Comparison of ENCODE assay signal across 25 cellular contexts in genomic region chr1:11697188-11697892, GRCh38. TPM values are rescaled to one million over a fixed set of nuclear protein-coding genes. Genes with fewer than 3 reads are reported as not detected.
DNase-seq lines count a peak whose midpoint lies in the region; ATAC-seq and TF ChIP-seq lines count a peak whose summit lies in the region.
"Had no signal": no experiment of that assay in that cellular context is flagged by ENCODE, and none has a peak within 500 bp of the region (broad histone marks: within the 10 kb centered on the region; RNA-seq: fewer than 3 reads in every experiment).

No MANE protein-coding gene starts in this region.

- H3K79me1 ChIP-seq in IMR-90 (ENCODE audit: low read depth in 1 of 2, low read length in 2 of 2), result no peaks in the 10 kb centered on the region

- H3K18ac ChIP-seq in IMR-90 (ENCODE audit: low read depth, low read length), result no peak overlapping the region

- no peak for ATAC-seq in IMR-90 (ENCODE audit: low read depth)

- H4K91ac ChIP-seq in IMR-90 (ENCODE audit: insufficient read depth, low read depth, low read length), result no peak overlapping the region

- no peak overlapping the region for H3K4me3 ChIP-seq in BLaER1 treated with 17β-estradiol and CSF1 and Interleukin-3, amounts not matched to agents 10 nM and 100 nM
- H3K4me3 ChIP-seq in IMR-90 (ENCODE audit: insufficient read depth, low read depth, low read length) (no peak overlapping the region), breast epithelium (no peak overlapping the region), endodermal cell (ENCODE audit: low read length) (no peak overlapping the region)
- H3K4me3 ChIP-seq: PC-9 had no signal

- no peak overlapping the region for H3K4ac ChIP-seq in IMR-90 (ENCODE audit: low read depth, low read length)

- H2AK5ac ChIP-seq in IMR-90 (ENCODE audit: low read depth, low read length), result no peak overlapping the region

- H2BK15ac ChIP-seq in IMR-90 (ENCODE audit: low read depth, low read length), result no peak overlapping the region

- BruUV-seq in IMR-90 (replicated peaks; lab: Mats Ljungman, UMichigan), result no TSS peak
- BruUV-seq in Calu3 (replicated peaks; lab: Mats Ljungman, UMichigan), result no TSS peak

- H2AK9ac ChIP-seq in IMR-90 (replicated peaks; ENCODE audit: low read depth, low read length, poor library complexity), result no peak overlapping the region

- H3K9ac ChIP-seq in BLaER1 treated with 17β-estradiol and CSF1 and Interleukin-3, amounts not matched to agents 10 nM and 100 nM, result peak overlapping the region in 3 of 11 experiments; percentile 1 to 24 (median 12); a peak in 3 of 22 replicates
- H3K9ac ChIP-seq in IMR-90 (ENCODE audit: low read depth, low read length) (no peak overlapping the region), endodermal cell (ENCODE audit: extremely low read depth, low read length, poor library complexity, severe bottlenecking) (no peak overlapping the region)

- TF ChIP-seq CTCF in IMR-90 (conservative IDR thresholded peaks at IDR 0.05; ENCODE audit: low read depth, low read length), result no peak
- no peak for TF ChIP-seq CTCF in brain (conservative IDR thresholded peaks at IDR 0.05)
- no peak for TF ChIP-seq CTCF in glutamatergic neuron (IDR thresholded peaks at IDR 0.05; ENCODE audit: partially characterized antibody, unreplicated experiment)
- no peak for TF ChIP-seq CTCF in breast epithelium (IDR thresholded peaks at IDR 0.05)
- TF ChIP-seq CTCF in Calu3 (IDR thresholded peaks at IDR 0.05; ENCODE audit: unreplicated experiment), result no peak
- no peak for TF ChIP-seq CTCF in endodermal cell (conservative IDR thresholded peaks at IDR 0.05)

- TF ChIP-seq POLR2A in IMR-90 (IDR thresholded peaks at IDR 0.05; ENCODE audit: low read depth, low read length) (no peak), breast epithelium (IDR thresholded peaks at IDR 0.05) (no peak)

- peak overlapping the region; percentile 51 for H2AFZ ChIP-seq in IMR-90 (replicated peaks; ENCODE audit: low read length, poor library complexity)
- H2AFZ ChIP-seq: PC-9 had no signal

- H3K36me3 Mint-ChIP-seq in brain, result peaks cover 5% of the 10 kb centered on the region
- no peaks in the 10 kb centered on the region for H3K36me3 Mint-ChIP-seq in glutamatergic neuron (ENCODE audit: unreplicated experiment)
- H3K36me3 Mint-ChIP-seq in Calu3 (ENCODE audit: insufficient read depth, unreplicated experiment), result peaks cover 9% of the 10 kb centered on the region
- H3K36me3 Mint-ChIP-seq in endodermal cell (ENCODE audit: low read depth), result no peaks in the 10 kb centered on the region

- H3K27me3 Mint-ChIP-seq in brain (no peaks in the 10 kb centered on the region), glutamatergic neuron (ENCODE audit: unreplicated experiment) (peaks cover 9% of the 10 kb centered on the region), Calu3 (ENCODE audit: unreplicated experiment) (peaks cover 38% of the 10 kb centered on the region), endodermal cell (ENCODE audit: insufficient read depth) (peaks cover 13% of the 10 kb centered on the region)

- H3K4me2 ChIP-seq in BLaER1 treated with 17β-estradiol and CSF1 and Interleukin-3, amounts not matched to agents 10 nM and 100 nM, result peak overlapping the region in 8 of 11 experiments; percentile 10 to 94 (median 50); a peak in 16 of 22 replicates
- no peak overlapping the region for H3K4me2 ChIP-seq in IMR-90 (ENCODE audit: low read depth, low read length)
- H3K4me2 ChIP-seq: PC-9 had no signal

- H3K9me3 ChIP-seq in BLaER1 treated with 17β-estradiol and CSF1 and Interleukin-3, amounts not matched to agents 10 nM and 100 nM (replicated peaks in 1 of 11), result no peaks in the 10 kb centered on the region
- H3K9me3 ChIP-seq in IMR-90 (ENCODE audit: control insufficient read depth, insufficient read depth, low read length) (no peaks in the 10 kb centered on the region), breast epithelium (no peaks in the 10 kb centered on the region), endodermal cell (ENCODE audit: control insufficient read depth, low read length) (no peaks in the 10 kb centered on the region)

- CTCF ChIA-PET in IMR-90 (lab: Yijun Ruan, JAX), result interaction anchor here (0.6 kb wide), 1 partner anchor 12 kb away, joined by 3 read pairs; no protein-coding TSS in a partner anchor
- CTCF ChIA-PET in Calu3 (lab: Charles Lee), result interaction anchor here (0.6 kb wide), 1 partner anchor 860 kb away, joined by 3 read pairs; no protein-coding TSS in a partner anchor

- DNase-seq in IMR-90 (no peak), glutamatergic neuron (no peak), activated T-cell treated with anti-CD3 and anti-CD28 coated beads for 4 hours (no peak), breast epithelium (ENCODE audit: low spot score in 2 of 2) (no peak), Calu3 (no peak), endodermal cell (no peak)
- DNase-seq: CD4-positive, alpha-beta T cell; COR-L47; DMS79 treated with DMSO at 0.1 percent for 48 hours; GF-D8; Kasumi-1; NCI-H1092 treated with DMSO at 0.1 percent for 48 hours; NCI-H1436 treated with DMSO at 0.1 percent for 48 hours; NCI-H1930; NCI-H2107; NCI-H524; NCI-H774; NK-92 treated with Interleukin-12 subunit alpha and Interleukin-12 subunit beta, amount 100 ng/mL, for 24 hours; PC-9; RPMI8226; SHP77; T-helper 1 cell had no signal

- H3K36me3 ChIP-seq in BLaER1 treated with 17β-estradiol and CSF1 and Interleukin-3, amounts not matched to agents 10 nM and 100 nM, result peaks cover 0 to 61% (median 26%) of the 10 kb centered on the region in 11 experiments; a peak in 14 of 22 replicates
- no peaks in the 10 kb centered on the region for H3K36me3 ChIP-seq in IMR-90 (ENCODE audit: control insufficient read depth, insufficient read depth, low read length)
- H3K36me3 ChIP-seq in breast epithelium, result no peaks in the 10 kb centered on the region
- H3K36me3 ChIP-seq in endodermal cell (ENCODE audit: control insufficient read depth, insufficient read depth, low read length), result no peaks in the 10 kb centered on the region

- peaks cover 0 to 100% (median 92%) of the 10 kb centered on the region in 11 experiments; a peak in 18 of 22 replicates for H4K20me1 ChIP-seq in BLaER1 treated with 17β-estradiol and CSF1 and Interleukin-3, amounts not matched to agents 10 nM and 100 nM
- no peaks in the 10 kb centered on the region for H4K20me1 ChIP-seq in IMR-90 (ENCODE audit: insufficient read depth, low read length)

- no peak overlapping the region for H3K4me3 Mint-ChIP-seq in brain
- no peak overlapping the region for H3K4me3 Mint-ChIP-seq in glutamatergic neuron (ENCODE audit: unreplicated experiment)
- H3K4me3 Mint-ChIP-seq in Calu3 (ENCODE audit: low read depth, unreplicated experiment), result no peak overlapping the region
- H3K4me3 Mint-ChIP-seq in endodermal cell, result no peak overlapping the region
- H3K4me3 Mint-ChIP-seq: CD4-positive, alpha-beta T cell had no signal

- POLR2A ChIA-PET in IMR-90 (lab: Charles Lee; ENCODE audit: unreplicated experiment), result no interaction called here

- in situ Hi-C loops in IMR-90 (cut with MboI; ENCODE audit: low sequenced_read_pairs), result no loop called here

- intact Hi-C loops in IMR-90 (cut with micrococcal nuclease), result no loop called here
- intact Hi-C loops in breast epithelium (cut with DNase I; ENCODE audit: low total_unique reads), result no loop called here
- intact Hi-C loops in Calu3 (cut with micrococcal nuclease; ENCODE audit: unreplicated experiment), result no loop called here

- no peak overlapping the region for H2BK120ac ChIP-seq in IMR-90 (ENCODE audit: low read depth, low read length)

- H3K9me3 Mint-ChIP-seq in brain (no peaks in the 10 kb centered on the region), glutamatergic neuron (ENCODE audit: unreplicated experiment) (peaks cover 2% of the 10 kb centered on the region), Calu3 (ENCODE audit: low read depth, unreplicated experiment) (no peaks in the 10 kb centered on the region), endodermal cell (no peaks in the 10 kb centered on the region)
- H3K9me3 Mint-ChIP-seq: CD4-positive, alpha-beta T cell had no signal

- dilution Hi-C loops in IMR-90 (cut with HindIII; ENCODE audit: low sequenced_read_pairs, unreplicated experiment), result no loop called here

- peaks cover 8% of the 10 kb centered on the region for H3K9me1 ChIP-seq in IMR-90 (ENCODE audit: insufficient read depth, low read length)

- H3K56ac ChIP-seq in IMR-90 (ENCODE audit: extremely low read depth, insufficient read depth, low read length), result no peak overlapping the region

- WGBS in IMR-90 (ENCODE audit: extremely low coverage in 2 of 2, insufficient read length in 1 of 2), 2 experiments, result 47% methylated on average over 4 of the region's 8 CpGs; no CpG with 5 or more reads in 1 of the 2 experiments
- WGBS in endodermal cell (ENCODE audit: insufficient coverage in 1 of 2, insufficient read length in 1 of 2), 2 experiments, result 60 to 84% methylated on average over 5 to 8 of the region's 8 CpGs

- no peak overlapping the region for H2BK20ac ChIP-seq in IMR-90 (ENCODE audit: low read depth, low read length)

- H3K23ac ChIP-seq in IMR-90 (ENCODE audit: low read depth, low read length), result no peak overlapping the region

- H3K27me3 ChIP-seq in BLaER1 treated with 17β-estradiol and CSF1 and Interleukin-3, amounts not matched to agents 10 nM and 100 nM, result peaks cover 0 to 22% (median 0%) of the 10 kb centered on the region in 11 experiments; a peak in 6 of 22 replicates
- peaks cover 69% of the 10 kb centered on the region for H3K27me3 ChIP-seq in IMR-90 (ENCODE audit: control insufficient read depth, insufficient read depth, low read length)
- H3K27me3 ChIP-seq in breast epithelium, result peaks cover 0 to 11% of the 10 kb centered on the region in 2 donors
- peaks cover 16% of the 10 kb centered on the region for H3K27me3 ChIP-seq in endodermal cell (ENCODE audit: control insufficient read depth, insufficient read depth, low read length, poor library complexity, severe bottlenecking)

- no peak overlapping the region for H2BK5ac ChIP-seq in IMR-90 (ENCODE audit: low read depth, low read length, poor library complexity, severe bottlenecking)

- H3K4me1 ChIP-seq in BLaER1 treated with 17β-estradiol and CSF1 and Interleukin-3, amounts not matched to agents 10 nM and 100 nM, result peaks cover 37 to 98% (median 93%) of the 10 kb centered on the region in 10 experiments
- H3K4me1 ChIP-seq in IMR-90 (ENCODE audit: control insufficient read depth, insufficient read depth, low read length) (peaks cover 3% of the 10 kb centered on the region; the same call in 1 of the 2 replicates), breast epithelium (no peaks in the 10 kb centered on the region), endodermal cell (ENCODE audit: control insufficient read depth, insufficient read depth, low read length) (no peaks in the 10 kb centered on the region)

- H3K27ac Mint-ChIP-seq in brain (peak overlapping the region in 3 of 5 experiments; percentile 62 to 86 (median 67)), glutamatergic neuron (ENCODE audit: unreplicated experiment) (peak overlapping the region; percentile 57), Calu3 (ENCODE audit: unreplicated experiment) (no peak overlapping the region), endodermal cell (no peak overlapping the region)
- H3K27ac Mint-ChIP-seq: CD4-positive, alpha-beta T cell had no signal

- H3K27ac ChIP-seq in BLaER1 treated with 17β-estradiol and CSF1 and Interleukin-3, amounts not matched to agents 10 nM and 100 nM, result peak overlapping the region in 1 of 11 experiments; percentile 12; a peak in 1 of 22 replicates
- H3K27ac ChIP-seq in IMR-90 (ENCODE audit: insufficient read depth, low read length) (no peak overlapping the region), breast epithelium (no peak overlapping the region), endodermal cell (ENCODE audit: low read depth, low read length) (no peak overlapping the region)
- H3K27ac ChIP-seq: PC-9 had no signal

- H3K14ac ChIP-seq in IMR-90 (replicated peaks; ENCODE audit: low read depth, low read length), result no peak overlapping the region

- H4K5ac ChIP-seq in IMR-90 (ENCODE audit: low read depth, low read length), result no peak overlapping the region

- H3K4me1 Mint-ChIP-seq in brain (peaks cover 38% of the 10 kb centered on the region), glutamatergic neuron (ENCODE audit: low read depth, unreplicated experiment) (peaks cover 33% of the 10 kb centered on the region), Calu3 (ENCODE audit: low read depth, unreplicated experiment) (peaks cover 15% of the 10 kb centered on the region), endodermal cell (peaks cover 26% of the 10 kb centered on the region)

- no peak for TF ChIP-seq RAD21 in IMR-90 (IDR thresholded peaks at IDR 0.05; ENCODE audit: low read length)

- H4K8ac ChIP-seq in IMR-90 (ENCODE audit: low read depth in 2 of 2, low read length in 2 of 2), result no peak overlapping the region

RNA-seq across cellular contexts. Expression of gene DRAXIN, which starts 5.8 kb away (rescaled TPM):
- under 0.01 TPM in 2 replicates for total RNA-seq in IMR-90 (2012; rRNA removed)
- polyA plus RNA-seq in IMR-90 (2012; rRNA removed), result 0.01 and 0.02 TPM in 2 replicates
- 0.02 TPM in 1 of 2 replicates, not detected in the other for polyA plus RNA-seq in IMR-90 (2012; cell fraction: cytosol; rRNA removed)
- polyA plus RNA-seq in IMR-90 (2012; cell fraction: nucleus; rRNA removed; ENCODE audit: low replicate concordance), result 0.01 TPM in 1 of 2 replicates, not detected in the other
- polyA plus RNA-seq in brain (ENCODE audit: insufficient read depth, low read depth, low replicate concordance), result 15.1 TPM
- total RNA-seq in glutamatergic neuron (ENCODE audit: unreplicated experiment), result 111 TPM
- total RNA-seq in breast epithelium, result under 1 TPM; under 0.01 to 0.15 (median under 0.01) TPM
- not detected in 2 replicates for total RNA-seq in Calu3 (2022)
- total RNA-seq in endodermal cell, result 1 to 10 TPM; 5.4 to 6.0 TPM
- polyA plus RNA-seq in endodermal cell (2013, experiment 1 of 2), result 42.1 TPM
- polyA plus RNA-seq in endodermal cell (2013, experiment 2 of 2), result 39.2 TPM
- total RNA-seq: PC-9 had no signal

RNA-seq across cellular contexts. Expression of gene MAD2L2, which starts 16.4 kb away (rescaled TPM):
- total RNA-seq in IMR-90 (2012; rRNA removed) (44.6 and 47.5 TPM in 2 replicates), glutamatergic neuron (ENCODE audit: unreplicated experiment) (90.2 TPM), breast epithelium (10 to 100 TPM; 31.8 to 58.7 (median 47.7) TPM), Calu3 (2022) (19.2 and 23.4 TPM in 2 replicates), endodermal cell (100 to 1,000 TPM; 128 to 132 TPM)
- polyA plus RNA-seq in IMR-90 (2012; rRNA removed) (70.9 and 80.4 TPM in 2 replicates), brain (ENCODE audit: insufficient read depth, low read depth, low replicate concordance) (275 TPM)
- 71.3 and 77.4 TPM in 2 replicates for polyA plus RNA-seq in IMR-90 (2012; cell fraction: cytosol; rRNA removed)
- 53.4 and 70.4 TPM in 2 replicates for polyA plus RNA-seq in IMR-90 (2012; cell fraction: nucleus; rRNA removed; ENCODE audit: low replicate concordance)
- 153 TPM for polyA plus RNA-seq in endodermal cell (2013, experiment 1 of 2)
- polyA plus RNA-seq in endodermal cell (2013, experiment 2 of 2), result 130 TPM

RNA-seq across cellular contexts. Expression of gene FBXO6, which starts 33.3 kb away (rescaled TPM):
- total RNA-seq in IMR-90 (2012; rRNA removed) (6.4 and 6.8 TPM in 2 replicates), glutamatergic neuron (ENCODE audit: unreplicated experiment) (1.3 TPM), breast epithelium (10 to 100 TPM; 10.2 to 17.0 (median 16.5) TPM), Calu3 (2022) (3.0 and 3.9 TPM in 2 replicates), endodermal cell (1 to 10 TPM; 2.7 to 4.1 TPM)
- polyA plus RNA-seq in IMR-90 (2012; rRNA removed) (7.5 and 9.9 TPM in 2 replicates), brain (ENCODE audit: insufficient read depth, low read depth, low replicate concordance) (7.4 TPM)
- polyA plus RNA-seq in IMR-90 (2012; cell fraction: cytosol; rRNA removed), result 7.1 and 11.6 TPM in 2 replicates
- polyA plus RNA-seq in IMR-90 (2012; cell fraction: nucleus; rRNA removed; ENCODE audit: low replicate concordance), result 2.6 and 3.8 TPM in 2 replicates
- 2.8 TPM for polyA plus RNA-seq in endodermal cell (2013, experiment 1 of 2)
- polyA plus RNA-seq in endodermal cell (2013, experiment 2 of 2), result 2.0 TPM
- total RNA-seq: A172 had no signal

RNA-seq across cellular contexts. Expression of gene AGTRAP, which starts 38.6 kb away (rescaled TPM):
- total RNA-seq in IMR-90 (2012; rRNA removed), result 21.5 and 22.2 TPM in 2 replicates
- polyA plus RNA-seq in IMR-90 (2012; rRNA removed), result 57.7 and 64.3 TPM in 2 replicates
- polyA plus RNA-seq in IMR-90 (2012; cell fraction: cytosol; rRNA removed), result 32.7 and 80.8 TPM in 2 replicates
- 42.2 and 63.8 TPM in 2 replicates for polyA plus RNA-seq in IMR-90 (2012; cell fraction: nucleus; rRNA removed; ENCODE audit: low replicate concordance)
- 50.0 TPM for polyA plus RNA-seq in brain (ENCODE audit: insufficient read depth, low read depth, low replicate concordance)
- 6.1 TPM for total RNA-seq in glutamatergic neuron (ENCODE audit: unreplicated experiment)
- 10 to 100 TPM; 61.9 to 74.7 (median 66.4) TPM for total RNA-seq in breast epithelium
- total RNA-seq in Calu3 (2022), result 30.4 and 41.2 TPM in 2 replicates
- 10 to 100 TPM; 71.3 to 81.2 TPM for total RNA-seq in endodermal cell
- polyA plus RNA-seq in endodermal cell (2013, experiment 1 of 2), result 54.5 TPM
- polyA plus RNA-seq in endodermal cell (2013, experiment 2 of 2), result 49.1 TPM

RNA-seq across cellular contexts. Expression of gene FBXO44, which starts 42.7 kb away (rescaled TPM):
- total RNA-seq in IMR-90 (2012; rRNA removed), result 7.8 and 9.3 TPM in 2 replicates
- polyA plus RNA-seq in IMR-90 (2012; rRNA removed), result 25.5 and 30.5 TPM in 2 replicates
- polyA plus RNA-seq in IMR-90 (2012; cell fraction: cytosol; rRNA removed), result 23.4 and 34.2 TPM in 2 replicates
- polyA plus RNA-seq in IMR-90 (2012; cell fraction: nucleus; rRNA removed; ENCODE audit: low replicate concordance), result 165 and 273 TPM in 2 replicates
- polyA plus RNA-seq in brain (ENCODE audit: insufficient read depth, low read depth, low replicate concordance), result 63.8 TPM
- total RNA-seq in glutamatergic neuron (ENCODE audit: unreplicated experiment), result 51.7 TPM
- 10 to 100 TPM; 14.1 to 32.1 (median 31.3) TPM for total RNA-seq in breast epithelium
- 9.8 and 10.1 TPM in 2 replicates for total RNA-seq in Calu3 (2022)
- total RNA-seq in endodermal cell, result 10 to 100 TPM; 29.1 to 39.1 TPM
- polyA plus RNA-seq in endodermal cell (2013, experiment 1 of 2), result 23.4 TPM
- 15.7 TPM for polyA plus RNA-seq in endodermal cell (2013, experiment 2 of 2)

Comparison
In these comparisons a context has a peak if more than half of its experiments do, and no peak if none do; other contexts are left out.
1. H3K27ac Mint-ChIP-seq: peak in brain (3 of 5) and glutamatergic neuron (single experiment); none in Calu3 (single experiment) and endodermal cell (single experiment).
2. RNA of gene DRAXIN, which starts 5.8 kb away (total RNA-seq): 111 TPM in glutamatergic neuron (single experiment); 5.4 to 6.0 TPM in endodermal cell, under 0.01 TPM in IMR-90, under 0.01 to 0.15 TPM in breast epithelium and not detected in Calu3; every median in the first group is over 10 times any median in the second.